20 cellular contexts compared by ENCODE assay signal in genomic region chr17:57405486-57406072, GRCh38.
DNase-seq lines count a peak whose midpoint lies in the region; ATAC-seq, FAIRE-seq and TF ChIP-seq lines count a peak whose summit lies in the region.
"Had no signal": no experiment of that assay in that cellular context is flagged by ENCODE, and none has a peak within 500 bp of the region (broad histone marks: within the 10 kb centered on the region; RNA-seq: fewer than 3 reads in every experiment).

No MANE protein-coding gene starts in this region.

- no peaks in the 10 kb centered on the region for H3K9me3 Mint-ChIP-seq in effector memory CD8-positive, alpha-beta T cell
- H3K9me3 Mint-ChIP-seq: activated CD8-positive, alpha-beta T cell treated with anti-CD3 and anti-CD28 coated beads for 36 hours; dendritic cell treated with granulocyte-macrophage colony-stimulating factor and Interleukin-4, amounts not matched to agents 40 ng/mL and 50 ng/mL, for 4 days had no signal

- H3K27me3 ChIP-seq in HAP-1 (ENCODE audit: low read depth) (no peaks in the 10 kb centered on the region), iPS-20b (ENCODE audit: insufficient read depth, low read length) (no peaks in the 10 kb centered on the region), sigmoid colon (no peaks in the 10 kb centered on the region)
- H3K27me3 ChIP-seq: body of pancreas, left lung, suprapubic skin had no signal

- no peak for ATAC-seq in effector memory CD8-positive, alpha-beta T cell (replicated peaks)
- ATAC-seq in HG02759 (IDR thresholded peaks at IDR 0.05; ENCODE audit: unreplicated experiment) = no peak
- ATAC-seq: activated CD8-positive, alpha-beta T cell treated with anti-CD3 and anti-CD28 coated beads for 36 hours; body of pancreas; left lung had no signal

- 88 to 92% methylated on average over 5 of the region's 5 CpGs for WGBS in sigmoid colon, 2 donors

- peaks cover 49% of the 10 kb centered on the region for H3K4me1 ChIP-seq in HAP-1
- peaks cover 39% of the 10 kb centered on the region for H3K4me1 ChIP-seq in iPS-20b (ENCODE audit: insufficient read depth, low read length)
- peaks cover 0 to 37% (median 33%) of the 10 kb centered on the region in 4 donors for H3K4me1 ChIP-seq in sigmoid colon
- H3K4me1 ChIP-seq: suprapubic skin had no signal

- peak overlapping the region; percentile 48; the same call in 1 of the 2 replicates for H3K9ac ChIP-seq in iPS-20b (ENCODE audit: low read depth, low read length)

- H3K36me3 ChIP-seq in HAP-1 (replicated peaks) (no peaks in the 10 kb centered on the region), iPS-20b (ENCODE audit: insufficient read depth, low read depth, low read length) (peaks cover 36% of the 10 kb centered on the region), sigmoid colon (peaks cover 0 to 14% (median 0%) of the 10 kb centered on the region in 4 donors)
- H3K36me3 ChIP-seq: suprapubic skin had no signal

- H3K4me3 Mint-ChIP-seq in effector memory CD8-positive, alpha-beta T cell = no peak overlapping the region
- H3K4me3 Mint-ChIP-seq: activated CD8-positive, alpha-beta T cell treated with anti-CD3 and anti-CD28 coated beads for 36 hours; activated naive CD8-positive, alpha-beta T cell; dendritic cell treated with granulocyte-macrophage colony-stimulating factor and Interleukin-4, amounts not matched to agents 40 ng/mL and 50 ng/mL, for 4 days had no signal

- peaks cover 13% of the 10 kb centered on the region for H3K36me3 Mint-ChIP-seq in effector memory CD8-positive, alpha-beta T cell (ENCODE audit: insufficient read depth)

- H3K9me3 ChIP-seq in HAP-1 = no peaks in the 10 kb centered on the region
- no peaks in the 10 kb centered on the region for H3K9me3 ChIP-seq in iPS-20b (ENCODE audit: insufficient read depth, low read depth, low read length)
- H3K9me3 ChIP-seq in sigmoid colon = no peaks in the 10 kb centered on the region
- H3K9me3 ChIP-seq: body of pancreas, left lung, suprapubic skin had no signal

- no peak overlapping the region for H3K27ac Mint-ChIP-seq in effector memory CD8-positive, alpha-beta T cell
- H3K27ac Mint-ChIP-seq: activated CD8-positive, alpha-beta T cell treated with anti-CD3 and anti-CD28 coated beads for 36 hours; activated naive CD8-positive, alpha-beta T cell; dendritic cell treated with granulocyte-macrophage colony-stimulating factor and Interleukin-4, amounts not matched to agents 40 ng/mL and 50 ng/mL, for 4 days had no signal

- peak; percentile 20 to 70 for DNase-seq in HAP-1 (ENCODE audit: low spot score in 2 of 2)
- DNase-seq in sigmoid colon = no peak
- DNase-seq in HTR-8/SVneo (ENCODE audit: insufficient read length, low spot score) = no peak
- DNase-seq in effector memory CD8-positive, alpha-beta T cell = no peak
- DNase-seq: activated CD8-positive, alpha-beta T cell treated with anti-CD3 and anti-CD28 coated beads for 36 hours; activated T-cell treated with anti-CD3 and anti-CD28 coated beads, Interleukin-2, amount 50 U/mL, for 48 hours; body of pancreas; DMS 273 treated with DMSO at 0.1 percent for 48 hours; left lung; NCI-H1694; posterior cingulate gyrus; stimulated activated CD4-positive, alpha-beta T cell treated with anti-CD3 and anti-CD28 coated beads, Interleukin-12 subunit alpha, Interleukin-12 subunit beta, amount 100 ng/mL, for 4 hours had no signal

- intact Hi-C loops in sigmoid colon (cut with DNase I) = no loop called here

- TF ChIP-seq POLR2A in sigmoid colon (IDR thresholded peaks at IDR 0.05) = no peak

- H3K4me1 Mint-ChIP-seq in effector memory CD8-positive, alpha-beta T cell (ENCODE audit: low read depth in 2 of 2) = peaks cover 15 to 47% of the 10 kb centered on the region in 2 donors

- no peaks in the 10 kb centered on the region for H3K27me3 Mint-ChIP-seq in effector memory CD8-positive, alpha-beta T cell
- H3K27me3 Mint-ChIP-seq: activated CD8-positive, alpha-beta T cell treated with anti-CD3 and anti-CD28 coated beads for 36 hours; activated naive CD8-positive, alpha-beta T cell; dendritic cell treated with granulocyte-macrophage colony-stimulating factor and Interleukin-4, amounts not matched to agents 40 ng/mL and 50 ng/mL, for 4 days had no signal

- no peak for FAIRE-seq in HTR-8/SVneo (lab: Jason Lieb, UNC)
- FAIRE-seq: frontal cortex, GM12891 had no signal

- H3K27ac ChIP-seq in VCaP (peak overlapping the region; percentile 86), iPS-20b (ENCODE audit: low read length) (no peak overlapping the region), sigmoid colon (peak overlapping the region in 3 of 4 donors; percentile 52 to 78 (median 65))
- H3K27ac ChIP-seq: left lung, suprapubic skin had no signal

- peak in 1 of 4 donors; percentile 12 for TF ChIP-seq EP300 in sigmoid colon (IDR thresholded peaks at IDR 0.05)

- H3K4me3 ChIP-seq in HAP-1 = no peak overlapping the region
- no peak overlapping the region for H3K4me3 ChIP-seq in iPS-20b (ENCODE audit: low read length)
- H3K4me3 ChIP-seq in sigmoid colon = no peak overlapping the region
- H3K4me3 ChIP-seq: body of pancreas, left lung, suprapubic skin had no signal

- TF ChIP-seq CTCF in VCaP (conservative IDR thresholded peaks at IDR 0.05) (no peak), sigmoid colon (IDR thresholded peaks at IDR 0.05) (no peak)

- in situ Hi-C loops in HAP-1 (cut with MboI; ENCODE audit: low sequenced_read_pairs) = no loop called here

Comparison
In these comparisons a context has a peak if more than half of its experiments do, and no peak if none do; other contexts are left out.
1. DNase-seq: peak in HAP-1 (2 of 2); none in sigmoid colon (single experiment), HTR-8/SVneo (single experiment) and effector memory CD8-positive, alpha-beta T cell (0 of 3).